ENCODE assay signal across 13 cellular contexts in the genomic region with DNA sequence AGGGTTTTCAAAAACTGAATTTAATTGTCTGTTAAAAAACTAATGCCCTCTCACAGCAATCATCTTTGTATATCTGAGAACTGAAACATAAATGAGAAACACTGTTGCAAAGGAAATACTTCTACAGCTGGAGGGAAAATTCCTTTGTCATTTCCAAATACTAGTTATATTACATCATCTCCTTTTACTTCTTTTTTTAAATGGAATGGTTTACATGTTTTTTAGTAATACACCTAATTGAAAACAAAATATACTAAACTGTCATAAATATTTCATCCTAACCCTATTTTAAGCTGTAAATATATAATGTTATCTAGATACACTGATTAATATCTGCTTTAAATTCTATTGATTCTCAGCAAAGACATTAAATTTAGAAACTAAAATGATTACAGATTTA. TPM values are rescaled to one million over a fixed set of nuclear protein-coding genes. Genes with fewer than 3 reads are reported as not detected.
DNase-seq lines count a peak whose midpoint lies in the region; ATAC-seq and TF ChIP-seq lines count a peak whose summit lies in the region.
"Had no signal": no experiment of that assay in that cellular context is flagged by ENCODE, and none has a peak within 500 bp of the region (broad histone marks: within the 10 kb centered on the region; RNA-seq: fewer than 3 reads in every experiment).

No MANE protein-coding gene starts in this region.

- no peaks in the 10 kb centered on the region for H3K9me3 Mint-ChIP-seq in type B pancreatic cell
- H3K9me3 Mint-ChIP-seq: stimulated activated naive CD8-positive, alpha-beta T cell treated with anti-CD3 and anti-CD28 coated beads, Interleukin-15, Interleukin-2, amounts not matched to agents 100 ng/mL and 50 ng/mL, for 24 hours had no signal

- in situ Hi-C loops in brain microvascular endothelial cell (cut with HindIII; ENCODE audit: low pct_ligation_motif_present, low sequenced_read_pairs) = no loop called here

- H3K27ac Mint-ChIP-seq in type B pancreatic cell = peak overlapping the region; percentile 71
- H3K27ac Mint-ChIP-seq: stimulated activated naive CD8-positive, alpha-beta T cell treated with anti-CD3 and anti-CD28 coated beads, Interleukin-15, Interleukin-2, amounts not matched to agents 100 ng/mL and 50 ng/mL, for 24 hours had no signal

- H3K27ac ChIP-seq in brain microvascular endothelial cell = peak overlapping the region; percentile 39
- H3K27ac ChIP-seq: 22Rv1 had no signal

- no peak overlapping the region for H3K4me3 Mint-ChIP-seq in type B pancreatic cell
- H3K4me3 Mint-ChIP-seq: stimulated activated naive CD8-positive, alpha-beta T cell treated with anti-CD3 and anti-CD28 coated beads, Interleukin-15, Interleukin-2, amounts not matched to agents 100 ng/mL and 50 ng/mL, for 24 hours had no signal

- ATAC-seq in left lobe of liver = no peak
- ATAC-seq: HCT116 had no signal

- no peaks in the 10 kb centered on the region for H3K36me3 ChIP-seq in brain microvascular endothelial cell (replicated peaks)
- H3K36me3 ChIP-seq: esophagus squamous epithelium had no signal

- H3K4me1 Mint-ChIP-seq in type B pancreatic cell (ENCODE audit: unreplicated experiment) = peaks cover 5% of the 10 kb centered on the region

- no peaks in the 10 kb centered on the region for H3K36me3 Mint-ChIP-seq in type B pancreatic cell

- no peak overlapping the region for H3K4me3 ChIP-seq in brain microvascular endothelial cell (ENCODE audit: low read depth, low read length)
- H3K4me3 ChIP-seq: esophagus squamous epithelium had no signal

- H3K27me3 ChIP-seq in brain microvascular endothelial cell (replicated peaks) = no peaks in the 10 kb centered on the region
- H3K27me3 ChIP-seq: esophagus squamous epithelium had no signal

- TF ChIP-seq CTCF in brain microvascular endothelial cell (IDR thresholded peaks at IDR 0.05; ENCODE audit: low read depth, low read length, missing control alignments) (no peak), type B pancreatic cell (conservative IDR thresholded peaks at IDR 0.05) (no peak)

- H3K27me3 Mint-ChIP-seq in type B pancreatic cell = no peaks in the 10 kb centered on the region

- peak; percentile 12 for DNase-seq in SIG-M5 treated with dmso at 0.1 percent for 504 hours (lab: John Stamatoyannopoulos, UW; ENCODE audit: unreplicated experiment)
- DNase-seq in SIG-M5 (lab: John Stamatoyannopoulos, UW) = no peak
- no peak for DNase-seq in brain microvascular endothelial cell
- DNase-seq in iris pigment epithelial cell (ENCODE audit: low read depth) = peak; percentile 74
- no peak for DNase-seq in type B pancreatic cell (ENCODE audit: extremely low spot score, unreplicated experiment)
- DNase-seq in left lobe of liver (ENCODE audit: low spot score) = no peak
- DNase-seq in pons (ENCODE audit: low spot score) = no peak
- DNase-seq in NCI-H1105 treated with DMSO at 0.1 percent for 48 hours (lab: John Stamatoyannopoulos, UW) = no peak
- DNase-seq: activated gamma-delta T cell treated with Interleukin-2 at 50 U/mL for 16 hours, esophagus squamous epithelium had no signal

RNA-seq across cellular contexts. Expression of gene CDC42BPA, which starts 19.1 kb away (rescaled TPM):
- total RNA-seq in type B pancreatic cell (ENCODE audit: low replicate concordance) (18.5 and 33.8 TPM in 2 replicates), left lobe of liver (14.5 TPM)

Comparison
In these comparisons a context has a peak if more than half of its experiments do, and no peak if none do; other contexts are left out.
1. DNase-seq: peak in SIG-M5 treated with dmso at 0.1 percent for 504 hours (single experiment) and iris pigment epithelial cell (single experiment); none in SIG-M5 (single experiment), brain microvascular endothelial cell (single experiment), type B pancreatic cell (single experiment), left lobe of liver (single experiment), pons (single experiment) and NCI-H1105 treated with DMSO at 0.1 percent for 48 hours (single experiment).